ENCODE assay signal across 9 cellular contexts in the genomic region with DNA sequence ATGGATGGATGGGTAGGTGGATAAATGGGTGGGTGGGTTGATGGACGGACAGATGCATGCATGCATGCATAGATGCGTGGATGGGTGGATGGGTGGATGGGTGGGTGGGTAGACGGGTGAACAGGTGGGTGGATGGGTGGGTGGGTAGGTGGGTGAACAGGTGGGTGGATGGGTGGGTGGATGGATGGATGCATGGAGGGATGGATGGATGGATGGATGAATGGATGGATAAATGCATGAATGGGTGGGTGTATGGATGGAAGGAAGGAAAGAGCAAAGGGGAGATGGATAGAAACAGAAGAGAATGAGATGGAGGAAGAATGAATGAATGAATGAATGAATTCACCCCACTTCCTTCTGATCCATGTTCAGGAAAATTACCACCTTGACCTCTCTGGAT.
"Had no signal": no experiment of that assay in that cellular context is flagged by ENCODE, and none has a peak within 500 bp of the region (broad histone marks: within the 10 kb centered on the region; RNA-seq: fewer than 3 reads in every experiment).

No MANE protein-coding gene starts in this region.

- H3K27ac Mint-ChIP-seq: IgD-negative memory B cell had no signal

- H3K27me3 Mint-ChIP-seq: IgD-negative memory B cell had no signal

- ATAC-seq: HepG2, K562 had no signal

- H3K4me1 Mint-ChIP-seq: IgD-negative memory B cell had no signal

- H3K4me3 ChIP-seq: K562 had no signal

- DNase-seq: IMR-90, KBM-7, KG1 had no signal

- FAIRE-seq: HepG2, HTR-8/SVneo, K562 had no signal

- H3K27ac ChIP-seq: HL-60, KMS-11 had no signal
